ENCODE assay signal across 21 cellular contexts in the genomic region with DNA sequence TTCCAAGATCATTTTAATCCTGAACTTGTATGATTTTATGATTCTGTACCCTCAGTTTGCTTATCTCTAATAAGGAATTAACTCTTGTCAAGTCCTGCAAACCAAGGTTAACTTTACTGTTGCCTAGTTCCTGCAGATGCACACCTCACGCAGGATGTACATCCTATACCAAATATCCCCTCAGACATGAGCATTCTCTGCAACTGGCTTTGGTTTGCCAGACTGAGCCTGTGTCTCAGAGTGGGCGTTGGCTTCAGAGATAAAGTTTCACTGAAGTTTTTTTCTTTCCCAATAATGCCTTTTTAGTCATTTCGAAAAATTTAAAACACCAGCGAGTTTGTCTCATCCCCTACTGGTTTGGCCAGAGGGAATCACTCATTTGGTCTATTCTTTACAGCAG.
DNase-seq lines count a peak whose midpoint lies in the region; ATAC-seq, FAIRE-seq and TF ChIP-seq lines count a peak whose summit lies in the region.
"Had no signal": no experiment of that assay in that cellular context is flagged by ENCODE, and none has a peak within 500 bp of the region (broad histone marks: within the 10 kb centered on the region; RNA-seq: fewer than 3 reads in every experiment).

No MANE protein-coding gene starts in this region.

- H3K9me3 ChIP-seq in GM12878 (replicated peaks; ENCODE audit: control insufficient read depth, insufficient read depth, low read length) = no peaks in the 10 kb centered on the region
- H3K9me3 ChIP-seq: A549; BLaER1 treated with 17β-estradiol and CSF1 and Interleukin-3, amounts not matched to agents 10 nM and 100 nM; Caco-2 had no signal

- TF ChIP-seq RAD21 in GM12878 (IDR thresholded peaks at IDR 0.05; ENCODE audit: insufficient read depth, low read depth, low read length) = no peak

- SMC1A ChIA-PET in GM12878 (lab: Charles Lee; ENCODE audit: uncharacterized antibody, unreplicated experiment) = no interaction called here

- CTCF ChIA-PET in GM12878 (lab: Yijun Ruan, JAX) = no interaction called here

- RAD21 ChIA-PET in GM12878 (lab: Charles Lee; ENCODE audit: unreplicated experiment) = no interaction called here

- TF ChIP-seq POLR2A in GM12878 (IDR thresholded peaks at IDR 0.05; ENCODE audit: low read depth, low read length) = no peak

- 0% methylated on average over 4 of the region's 4 CpGs for WGBS in GM12878 (ENCODE audit: insufficient coverage, insufficient replicate concordance, low lambda C conversion rate, missing lambda C conversion rate)

- H3K36me3 Mint-ChIP-seq in osteocyte (ENCODE audit: unreplicated experiment) = no peaks in the 10 kb centered on the region
- H3K36me3 Mint-ChIP-seq: CD8-positive, alpha-beta T cell had no signal

- peak; percentile 16 for DNase-seq in Jurkat, Clone E6-1 (ENCODE audit: low read depth, low spot score)
- DNase-seq in GM12878 (ENCODE audit: low read depth, low spot score) (no peak), osteocyte (ENCODE audit: extremely low spot score, unreplicated experiment) (peak; percentile 51), DMS79 treated with DMSO at 0.1 percent for 48 hours (lab: John Stamatoyannopoulos, UW) (no peak)
- DNase-seq: AML-193; Caco-2; Calu3; CD4-positive, alpha-beta T cell; CD8-positive, alpha-beta T cell; DND-41; EL; GDM1 had no signal

- H3K36me3 ChIP-seq in GM12878 (ENCODE audit: control insufficient read depth in 2 of 2, insufficient read depth in 2 of 2, low read length in 1 of 2) = no peaks in the 10 kb centered on the region
- H3K36me3 ChIP-seq: BLaER1 treated with 17β-estradiol and CSF1 and Interleukin-3, amounts not matched to agents 10 nM and 100 nM had no signal

- H3K4me2 ChIP-seq in GM12878 (ENCODE audit: control insufficient read depth, insufficient read depth) = no peak overlapping the region
- H3K4me2 ChIP-seq: A549; BLaER1 treated with 17β-estradiol and CSF1 and Interleukin-3, amounts not matched to agents 10 nM and 100 nM had no signal

- H3K27me3 Mint-ChIP-seq in osteocyte (ENCODE audit: unreplicated experiment) = peaks cover 17% of the 10 kb centered on the region
- H3K27me3 Mint-ChIP-seq: B cell; CD4-positive, alpha-beta T cell had no signal

- intact Hi-C loops in GM12878 (cut with micrococcal nuclease; ENCODE audit: unreplicated experiment) = no loop called here

- no peak for TF ChIP-seq EP300 in GM12878 (IDR thresholded peaks at IDR 0.05; ENCODE audit: borderline replicate concordance in 1 of 2, control insufficient read depth in 1 of 2, low read depth in 2 of 2, low read length in 2 of 2)

- H3K4me1 ChIP-seq in GM12878 (ENCODE audit: control insufficient read depth, insufficient read depth, low read length) = no peaks in the 10 kb centered on the region
- H3K4me1 ChIP-seq: A549; BLaER1 treated with 17β-estradiol and CSF1 and Interleukin-3, amounts not matched to agents 10 nM and 100 nM; Caco-2 had no signal

- H3K79me2 ChIP-seq in GM12878 (ENCODE audit: control insufficient read depth, insufficient read depth, low read length) = no peaks in the 10 kb centered on the region

- in situ Hi-C loops in GM12878 (cut with MboI) = loop anchor here (5.0 kb wide), 1 partner anchor 48 kb away; no protein-coding TSS in a partner anchor

- POLR2A ChIA-PET in GM12878 (lab: Charles Lee) = no interaction called here

- no peak for FAIRE-seq in GM12878 (lab: Jason Lieb, UNC)
- FAIRE-seq: D721Med, GM12891, GM19239 had no signal

- H3K4me1 Mint-ChIP-seq in osteocyte (ENCODE audit: unreplicated experiment) = no peaks in the 10 kb centered on the region
- H3K4me1 Mint-ChIP-seq: B cell had no signal

- TF ChIP-seq CTCF in GM12878 (IDR thresholded peaks at IDR 0.05 in 2 of 3, conservative IDR thresholded peaks at IDR 0.05 in 1 of 3; ENCODE audit: control insufficient read depth in 2 of 3, extremely low read depth in 1 of 3, insufficient read depth in 1 of 3, low read depth in 3 of 3, low read length in 3 of 3) (no peak), osteocyte (IDR thresholded peaks at IDR 0.05) (no peak)

- no peaks in the 10 kb centered on the region for H4K20me1 ChIP-seq in GM12878 (ENCODE audit: control insufficient read depth, insufficient read depth)
- H4K20me1 ChIP-seq: BLaER1 treated with 17β-estradiol and CSF1 and Interleukin-3, amounts not matched to agents 10 nM and 100 nM had no signal

- H3K27ac ChIP-seq in GM12878 (ENCODE audit: control insufficient read depth, insufficient read depth) = no peak overlapping the region
- H3K27ac ChIP-seq: 22Rv1; A549; BLaER1 treated with 17β-estradiol and CSF1 and Interleukin-3, amounts not matched to agents 10 nM and 100 nM; C4-2B had no signal

- H3K4me3 Mint-ChIP-seq in osteocyte (ENCODE audit: unreplicated experiment) = no peak overlapping the region
- H3K4me3 Mint-ChIP-seq: B cell; CD4-positive, alpha-beta T cell; CD8-positive, alpha-beta T cell had no signal

- peak; percentile 52 for ATAC-seq in GM12878
- ATAC-seq in activated CD4-positive, CD25-positive, alpha-beta regulatory T cell treated with anti-CD3 and anti-CD28 coated beads, Interleukin-2, amount 50 U/mL, for 24 hours = no peak
- ATAC-seq: A549; CD8-positive, alpha-beta T cell had no signal

- H3K9me3 Mint-ChIP-seq in osteocyte (ENCODE audit: unreplicated experiment) = no peaks in the 10 kb centered on the region
- H3K9me3 Mint-ChIP-seq: CD4-positive, alpha-beta T cell; CD8-positive, alpha-beta T cell had no signal

- no peak overlapping the region for H2AFZ ChIP-seq in GM12878 (ENCODE audit: control insufficient read depth, low read depth, low read length)

- no TSS peak for BruUV-seq in GM12878 (replicated peaks; lab: Mats Ljungman, UMichigan)

- H3K27ac Mint-ChIP-seq in osteocyte (ENCODE audit: unreplicated experiment) = no peak overlapping the region
- H3K27ac Mint-ChIP-seq: B cell; CD4-positive, alpha-beta T cell; CD8-positive, alpha-beta T cell had no signal

- no peaks in the 10 kb centered on the region for H3K27me3 ChIP-seq in GM12878 (replicated peaks in 1 of 2; ENCODE audit: control insufficient read depth in 2 of 2, insufficient read depth in 2 of 2, low read length in 1 of 2)
- H3K27me3 ChIP-seq: BLaER1 treated with 17β-estradiol and CSF1 and Interleukin-3, amounts not matched to agents 10 nM and 100 nM had no signal

- H3K9ac ChIP-seq in GM12878 (ENCODE audit: control insufficient read depth, insufficient read depth, low read length) = no peak overlapping the region
- H3K9ac ChIP-seq: BLaER1 treated with 17β-estradiol and CSF1 and Interleukin-3, amounts not matched to agents 10 nM and 100 nM had no signal

- H3K4me3 ChIP-seq in Jurkat, Clone E6-1 (ENCODE audit: low read length) = no peak overlapping the region
- H3K4me3 ChIP-seq in GM12878 = no peak overlapping the region
- H3K4me3 ChIP-seq: A549; BLaER1 treated with 17β-estradiol and CSF1 and Interleukin-3, amounts not matched to agents 10 nM and 100 nM had no signal

TF ChIP-seq in GM12878, 131 proteins besides CTCF, POLR2A, EP300 and RAD21 (continues in another document):
- TF ChIP-seq MTA3 (IDR thresholded peaks at IDR 0.05; ENCODE audit: borderline replicate concordance, low read length) (no peak), CBX5 (IDR thresholded peaks at IDR 0.05; ENCODE audit: low read depth) (no peak), CEBPZ (IDR thresholded peaks at IDR 0.05; ENCODE audit: low read depth, low read length) (no peak), IRF3 (IDR thresholded peaks at IDR 0.05) (no peak), RCOR1 (conservative IDR thresholded peaks at IDR 0.05; ENCODE audit: low read depth, low read length) (no peak), LARP7 (IDR thresholded peaks at IDR 0.05) (no peak), USF2 (IDR thresholded peaks at IDR 0.05; ENCODE audit: borderline replicate concordance, low read depth, low read length) (no peak), CREB1 (IDR thresholded peaks at IDR 0.05; ENCODE audit: low read depth) (no peak), CEBPB (IDR thresholded peaks at IDR 0.05; ENCODE audit: borderline replicate concordance in 1 of 2, low read depth in 2 of 2, low read length in 2 of 2) (no peak), TARDBP (IDR thresholded peaks at IDR 0.05; ENCODE audit: borderline replicate concordance) (no peak)

Comparison
In these comparisons a context has a peak if more than half of its experiments do, and no peak if none do; other contexts are left out.
1. DNase-seq: peak in Jurkat, Clone E6-1 (single experiment) and osteocyte (single experiment); none in GM12878 (single experiment) and DMS79 treated with DMSO at 0.1 percent for 48 hours (single experiment).